ENCODE assay signal across 32 cellular contexts in genomic region chr1:36433102-36433501, GRCh38. TPM values are rescaled to one million over a fixed set of nuclear protein-coding genes. Genes with fewer than 3 reads are reported as not detected.
"Had no signal": no experiment of that assay in that cellular context is flagged by ENCODE, and none has a peak within 500 bp of the region (broad histone marks: within the 10 kb centered on the region; RNA-seq: fewer than 3 reads in every experiment).

No MANE protein-coding gene starts in this region.

- H3K27me3 ChIP-seq: breast epithelium, esophagus squamous epithelium, heart right ventricle, ovary, transverse colon, uterus had no signal

- H3K9me3 Mint-ChIP-seq: activated CD4-positive, alpha-beta memory T cell treated with anti-CD3 and anti-CD28 coated beads for 36 hours; activated naive CD8-positive, alpha-beta T cell treated with anti-CD3 and anti-CD28 coated beads, Interleukin-2, amount 50 U/mL, for 24 hours; central memory CD8-positive, alpha-beta T cell; natural killer cell; stimulated activated naive B cell treated with anti-CD40 and anti-IgM and Interleukin-4, amounts not matched to agents 10 μg/mL and 1 μg/mL and 100 μg/mL, for 72 hours had no signal

- H3K4me3 ChIP-seq: breast epithelium, esophagus squamous epithelium, heart right ventricle, ovary, prostate gland, transverse colon, uterus had no signal

- H3K4me1 ChIP-seq: breast epithelium, prostate gland, transverse colon, uterus had no signal

- ATAC-seq: activated CD4-positive, CD25-positive, alpha-beta regulatory T cell treated with anti-CD3 and anti-CD28 coated beads, Interleukin-2, amount 50 U/mL, for 24 hours; activated naive CD8-positive, alpha-beta T cell treated with anti-CD3 and anti-CD28 coated beads, Interleukin-2, amount 50 U/mL, for 24 hours; heart right ventricle; left ventricle myocardium superior; natural killer cell; stimulated activated naive B cell treated with anti-CD40 and anti-IgM and Interleukin-4, amounts not matched to agents 10 μg/mL and 1 μg/mL and 100 μg/mL, for 72 hours had no signal

- H3K4me1 Mint-ChIP-seq: activated naive CD8-positive, alpha-beta T cell treated with anti-CD3 and anti-CD28 coated beads, Interleukin-2, amount 50 U/mL, for 24 hours; central memory CD8-positive, alpha-beta T cell; natural killer cell; stimulated activated naive B cell treated with anti-CD40 and anti-IgM and Interleukin-4, amounts not matched to agents 10 μg/mL and 1 μg/mL and 100 μg/mL, for 72 hours had no signal

- H3K4me3 Mint-ChIP-seq: activated CD4-positive, alpha-beta memory T cell treated with anti-CD3 and anti-CD28 coated beads for 36 hours; activated naive CD8-positive, alpha-beta T cell treated with anti-CD3 and anti-CD28 coated beads, Interleukin-2, amount 50 U/mL, for 24 hours; central memory CD8-positive, alpha-beta T cell; natural killer cell; stimulated activated naive B cell treated with anti-CD40 and anti-IgM and Interleukin-4, amounts not matched to agents 10 μg/mL and 1 μg/mL and 100 μg/mL, for 72 hours had no signal

- H3K27ac ChIP-seq: breast epithelium, epithelial cell of prostate, esophagus squamous epithelium, ovary, prostate gland, transverse colon, uterus, WERI-Rb-1 had no signal

- H3K36me3 ChIP-seq: breast epithelium, ovary, prostate gland, transverse colon, uterus, WERI-Rb-1 had no signal

- H3K36me3 Mint-ChIP-seq: activated CD4-positive, alpha-beta memory T cell treated with anti-CD3 and anti-CD28 coated beads for 36 hours; natural killer cell; stimulated activated naive B cell treated with anti-CD40 and anti-IgM and Interleukin-4, amounts not matched to agents 10 μg/mL and 1 μg/mL and 100 μg/mL, for 72 hours had no signal

- H3K27ac Mint-ChIP-seq: activated CD4-positive, alpha-beta memory T cell treated with anti-CD3 and anti-CD28 coated beads for 36 hours; activated naive CD8-positive, alpha-beta T cell treated with anti-CD3 and anti-CD28 coated beads, Interleukin-2, amount 50 U/mL, for 24 hours; natural killer cell; stimulated activated naive B cell treated with anti-CD40 and anti-IgM and Interleukin-4, amounts not matched to agents 10 μg/mL and 1 μg/mL and 100 μg/mL, for 72 hours had no signal

- H3K27me3 Mint-ChIP-seq: activated CD4-positive, alpha-beta memory T cell treated with anti-CD3 and anti-CD28 coated beads for 36 hours; activated naive CD8-positive, alpha-beta T cell treated with anti-CD3 and anti-CD28 coated beads, Interleukin-2, amount 50 U/mL, for 24 hours; central memory CD8-positive, alpha-beta T cell had no signal

- DNase-seq: activated CD4-positive, alpha-beta memory T cell treated with anti-CD3 and anti-CD28 coated beads for 36 hours; activated CD4-positive, alpha-beta T cell treated with anti-CD3 and anti-CD28 coated beads for 48 hours; activated CD8-positive, alpha-beta memory T cell treated with anti-CD3 and anti-CD28 coated beads, Interleukin-2, amount 50 U/mL, for 4 hours; activated gamma-delta T cell treated with Interleukin-2 at 50 U/mL for 16 hours; activated naive CD4-positive, alpha-beta T cell treated with anti-CD3 and anti-CD28 coated beads, Interleukin-2, amount 50 U/mL, for 16 hours; activated naive CD8-positive, alpha-beta T cell treated with anti-CD3 and anti-CD28 coated beads, Interleukin-2, amount 50 U/mL, for 24 hours; activated T-cell treated with anti-CD3 and anti-CD28 coated beads, Interleukin-2, amount 50 U/mL, for 1 hour; amygdala; effector CD8-positive, alpha-beta T cell; esophagus squamous epithelium; foreskin melanocyte; heart right ventricle; left ventricle myocardium superior; mammary epithelial cell; midbrain; natural killer cell; ovary; stimulated activated CD4-positive, alpha-beta T cell treated with anti-CD3 and anti-CD28 coated beads, Interleukin-15, amount 100 ng/mL, for 24 hours; stimulated activated CD4-positive, alpha-beta T cell treated with anti-CD3 and anti-CD28 coated beads, Interleukin-2, amount 100 ng/mL, for 24 hours; stimulated activated naive B cell treated with anti-CD40 and anti-IgM and Interleukin-4, amounts not matched to agents 10 μg/mL and 1 μg/mL and 100 μg/mL, for 72 hours; transverse colon; uterus; WERI-Rb-1 had no signal

- H3K9me3 ChIP-seq: breast epithelium, esophagus squamous epithelium, heart right ventricle, ovary, prostate gland, transverse colon, uterus had no signal

RNA-seq across cellular contexts. Expression of gene OSCP1, which starts 17.1 kb away (rescaled TPM):
- total RNA-seq: T-helper 1 cell treated with Interleukin-12 subunit alpha and Interleukin-12 subunit beta and Interleukin-4 antibody, amounts not matched to agents 30 ng/mL and 1 ng/mL, for 36 hours had no signal

RNA-seq across cellular contexts. Expression of gene CSF3R, which starts 49.6 kb away (rescaled TPM):
- total RNA-seq: activated CD4-positive, alpha-beta memory T cell treated with anti-CD3 and anti-CD28 coated beads for 36 hours; activated CD8-positive, alpha-beta memory T cell treated with anti-CD3 and anti-CD28 coated beads for 36 hours; dermis microvascular lymphatic vessel endothelial cell; glomerular endothelial cell; mammary epithelial cell had no signal
- polyA plus RNA-seq: mammary epithelial cell had no signal
